ENCODE assay signal across 24 cellular contexts in genomic region chr6:38142178-38142902, GRCh38.
DNase-seq lines count a peak whose midpoint lies in the region; ATAC-seq, FAIRE-seq and TF ChIP-seq lines count a peak whose summit lies in the region.
"Had no signal": no experiment of that assay in that cellular context is flagged by ENCODE, and none has a peak within 500 bp of the region (broad histone marks: within the 10 kb centered on the region; RNA-seq: fewer than 3 reads in every experiment).

No MANE protein-coding gene starts in this region.

- H3K27ac ChIP-seq in right atrium auricular region (no peak overlapping the region), GM12878 (ENCODE audit: control insufficient read depth, insufficient read depth) (no peak overlapping the region), substantia nigra (ENCODE audit: low read depth, low read length, poor library complexity, severe bottlenecking) (peak overlapping the region; percentile 38)
- H3K27ac ChIP-seq: BLaER1 treated with 17β-estradiol and CSF1 and Interleukin-3, amounts not matched to agents 10 nM and 100 nM; KMS-11; SJCRH30 had no signal

- H3K27me3 ChIP-seq in right atrium auricular region (no peaks in the 10 kb centered on the region), GM12878 (replicated peaks in 1 of 2; ENCODE audit: control insufficient read depth in 2 of 2, insufficient read depth in 2 of 2, low read length in 1 of 2) (no peaks in the 10 kb centered on the region), iPS-15b (ENCODE audit: control insufficient read depth, insufficient read depth, low read length) (no peaks in the 10 kb centered on the region)
- H3K27me3 ChIP-seq: BLaER1 treated with 17β-estradiol and CSF1 and Interleukin-3, amounts not matched to agents 10 nM and 100 nM; SJCRH30 had no signal

- H3K4me1 ChIP-seq in right atrium auricular region (peaks cover 0 to 15% of the 10 kb centered on the region in 2 donors), GM12878 (ENCODE audit: control insufficient read depth, insufficient read depth, low read length) (0 out of 2 replicates have a peak, but pooled peaks cover 4% of the 10 kb centered on the region), iPS-15b (ENCODE audit: control insufficient read depth, insufficient read depth, low read length) (peaks cover 8% of the 10 kb centered on the region)

- no peaks in the 10 kb centered on the region for H3K79me2 ChIP-seq in GM12878 (ENCODE audit: control insufficient read depth, insufficient read depth, low read length)

- POLR2A ChIA-PET in GM12878 (lab: Charles Lee), result no interaction called here

- H3K4me3 Mint-ChIP-seq in activated naive CD4-positive, alpha-beta T cell treated with anti-CD3 and anti-CD28 coated beads, Interleukin-2, amount 10 ng/mL, durations not matched to agents 7 days and 5 days, result no peak overlapping the region
- H3K4me3 Mint-ChIP-seq: CD4-positive, alpha-beta T cell; GM23338; H9; IgD-negative memory B cell had no signal

- CTCF ChIA-PET in GM12878 (lab: Yijun Ruan, JAX), result interaction anchor here (1.2 kb wide), 1 partner anchor 352 kb away, joined by 3 read pairs; no protein-coding TSS in a partner anchor
- CTCF ChIA-PET in activated naive CD4-positive, alpha-beta T cell treated with anti-CD3 and anti-CD28 coated beads, Interleukin-2, amount 10 ng/mL, durations not matched to agents 7 days and 5 days (lab: Charles Lee), result no interaction called here

- H3K4me3 ChIP-seq in right atrium auricular region, result no peak overlapping the region
- no peak overlapping the region for H3K4me3 ChIP-seq in GM12878
- no peak overlapping the region for H3K4me3 ChIP-seq in iPS-15b (ENCODE audit: low read depth, low read length)
- H3K4me3 ChIP-seq: BLaER1 treated with 17β-estradiol and CSF1 and Interleukin-3, amounts not matched to agents 10 nM and 100 nM; GM23338; SJCRH30 had no signal

- WGBS in GM12878 (ENCODE audit: insufficient coverage, insufficient replicate concordance, low lambda C conversion rate, missing lambda C conversion rate), result 42% methylated on average over 7 of the region's 7 CpGs

- no peak overlapping the region for H3K27ac Mint-ChIP-seq in activated naive CD4-positive, alpha-beta T cell treated with anti-CD3 and anti-CD28 coated beads, Interleukin-2, amount 10 ng/mL, durations not matched to agents 7 days and 5 days
- H3K27ac Mint-ChIP-seq: CD4-positive, alpha-beta T cell; GM23338 had no signal

- ATAC-seq in left ventricle myocardium superior (peak; percentile 17), GM12878 (no peak)
- ATAC-seq: GM23338, PC-3, SK-N-SH treated with all-trans-retinoic acid at 6 μM for 48 hours had no signal

- TF ChIP-seq RAD21 in GM12878 (IDR thresholded peaks at IDR 0.05; ENCODE audit: insufficient read depth, low read depth, low read length), result no peak

- peaks cover 7% of the 10 kb centered on the region for H3K4me1 Mint-ChIP-seq in activated naive CD4-positive, alpha-beta T cell treated with anti-CD3 and anti-CD28 coated beads, Interleukin-2, amount 10 ng/mL, durations not matched to agents 7 days and 5 days

- no peaks in the 10 kb centered on the region for H3K9me3 Mint-ChIP-seq in activated naive CD4-positive, alpha-beta T cell treated with anti-CD3 and anti-CD28 coated beads, Interleukin-2, amount 10 ng/mL, durations not matched to agents 7 days and 5 days
- H3K9me3 Mint-ChIP-seq: CD4-positive, alpha-beta T cell; GM23338; H9; IgD-negative memory B cell had no signal

- SMC1A ChIA-PET in GM12878 (lab: Charles Lee; ENCODE audit: uncharacterized antibody, unreplicated experiment), result interaction anchor here (1.8 kb wide), 1 partner anchor 352 kb away, joined by 4 read pairs; no protein-coding TSS in a partner anchor

- no peak overlapping the region for H3K4me2 ChIP-seq in GM12878 (ENCODE audit: control insufficient read depth, insufficient read depth)
- H3K4me2 ChIP-seq: BLaER1 treated with 17β-estradiol and CSF1 and Interleukin-3, amounts not matched to agents 10 nM and 100 nM; GM23338; KMS-11 had no signal

- intact Hi-C loops in left ventricle myocardium superior (cut with micrococcal nuclease) (no loop called here), GM12878 (cut with micrococcal nuclease; ENCODE audit: unreplicated experiment) (no loop called here)

- RAD21 ChIA-PET in GM12878 (lab: Charles Lee; ENCODE audit: unreplicated experiment), result no interaction called here

- TF ChIP-seq EP300 in GM12878 (IDR thresholded peaks at IDR 0.05; ENCODE audit: borderline replicate concordance in 1 of 2, control insufficient read depth in 1 of 2, low read depth in 2 of 2, low read length in 2 of 2), result no peak

- no peaks in the 10 kb centered on the region for H3K9me3 ChIP-seq in right atrium auricular region
- H3K9me3 ChIP-seq in GM12878 (replicated peaks; ENCODE audit: control insufficient read depth, insufficient read depth, low read length), result no peaks in the 10 kb centered on the region
- H3K9me3 ChIP-seq in iPS-15b (ENCODE audit: control insufficient read depth, insufficient read depth, low read length), result no peaks in the 10 kb centered on the region
- H3K9me3 ChIP-seq: BLaER1 treated with 17β-estradiol and CSF1 and Interleukin-3, amounts not matched to agents 10 nM and 100 nM; SJCRH30 had no signal

- no peak for FAIRE-seq in GM12878 (lab: Jason Lieb, UNC)

- H2AFZ ChIP-seq in GM12878 (ENCODE audit: control insufficient read depth, low read depth, low read length), result no peak overlapping the region
- H2AFZ ChIP-seq: GM23338 had no signal

- DNase-seq in left ventricle myocardium superior, result no peak
- DNase-seq in right atrium auricular region (ENCODE audit: low spot score), result no peak
- DNase-seq in GM12878 (ENCODE audit: low read depth, low spot score), result no peak
- DNase-seq in substantia nigra (lab: John Stamatoyannopoulos, UW), result peak in 1 of 49 donors; percentile 5
- DNase-seq in activated naive CD4-positive, alpha-beta T cell treated with anti-CD3 and anti-CD28 coated beads, Interleukin-2, amount 10 ng/mL, durations not matched to agents 7 days and 5 days, result no peak
- no peak for DNase-seq in stimulated activated CD8-positive, alpha-beta memory T cell treated with anti-CD3 and anti-CD28 coated beads, Interleukin-4, amount 100 ng/mL, for 48 hours
- DNase-seq in NCI-H1417 treated with DMSO at 0.1 percent for 48 hours (lab: John Stamatoyannopoulos, UW), result no peak
- DNase-seq: CD4-positive, alpha-beta T cell; COR-L47; DMS53; H9; MM.1S; NCI-H1048; NCI-H1436 treated with DMSO at 0.1 percent for 48 hours; NCI-H187 treated with DMSO at 0.1 percent for 48 hours; NCI-H345; PC-3; SJCRH30 had no signal

- H3K36me3 Mint-ChIP-seq in activated naive CD4-positive, alpha-beta T cell treated with anti-CD3 and anti-CD28 coated beads, Interleukin-2, amount 10 ng/mL, durations not matched to agents 7 days and 5 days, result no peaks in the 10 kb centered on the region

- TF ChIP-seq CTCF in right atrium auricular region (IDR thresholded peaks at IDR 0.05) (no peak), GM12878 (IDR thresholded peaks at IDR 0.05 in 2 of 3, conservative IDR thresholded peaks at IDR 0.05 in 1 of 3; ENCODE audit: control insufficient read depth in 2 of 3, extremely low read depth in 1 of 3, insufficient read depth in 1 of 3, low read depth in 3 of 3, low read length in 3 of 3) (no peak)

- H4K20me1 ChIP-seq in GM12878 (ENCODE audit: control insufficient read depth, insufficient read depth), result no peaks in the 10 kb centered on the region

- no TSS peak for BruUV-seq in GM12878 (replicated peaks; lab: Mats Ljungman, UMichigan)

- no peak overlapping the region for H3K9ac ChIP-seq in GM12878 (ENCODE audit: control insufficient read depth, insufficient read depth, low read length)
- H3K9ac ChIP-seq in iPS-15b (ENCODE audit: low read depth, low read length), result peak overlapping the region; percentile 32
- H3K9ac ChIP-seq: BLaER1 treated with 17β-estradiol and CSF1 and Interleukin-3, amounts not matched to agents 10 nM and 100 nM; KMS-11 had no signal

- no peak for TF ChIP-seq POLR2A in GM12878 (IDR thresholded peaks at IDR 0.05; ENCODE audit: low read depth, low read length)

- in situ Hi-C loops in GM12878 (cut with MboI), result no loop called here

- H3K36me3 ChIP-seq in right atrium auricular region (no peaks in the 10 kb centered on the region), GM12878 (ENCODE audit: control insufficient read depth in 2 of 2, insufficient read depth in 2 of 2, low read length in 1 of 2) (peaks cover 0 to 4% of the 10 kb centered on the region in 2 experiments; a peak in 2 of 4 replicates), iPS-15b (ENCODE audit: control insufficient read depth, insufficient read depth, low read length) (no peaks in the 10 kb centered on the region)
- H3K36me3 ChIP-seq: SJCRH30 had no signal

- H3K27me3 Mint-ChIP-seq in activated naive CD4-positive, alpha-beta T cell treated with anti-CD3 and anti-CD28 coated beads, Interleukin-2, amount 10 ng/mL, durations not matched to agents 7 days and 5 days, result no peaks in the 10 kb centered on the region
- H3K27me3 Mint-ChIP-seq: CD4-positive, alpha-beta T cell; IgD-negative memory B cell had no signal

TF ChIP-seq in GM12878, 131 proteins besides CTCF, POLR2A, EP300 and RAD21:
- no peak for TF ChIP-seq RFX5 (IDR thresholded peaks at IDR 0.05; ENCODE audit: low read depth, low read length)
- TF ChIP-seq RUNX3 (IDR thresholded peaks at IDR 0.05; ENCODE audit: low read length), result peak; percentile 31
- TF ChIP-seq JUNB (IDR thresholded peaks at IDR 0.05), result 0 out of 2 replicates have a peak, but pooled peaks have one; percentile 18
